ENCODE assay signal across 8 cellular contexts in the genomic region with DNA sequence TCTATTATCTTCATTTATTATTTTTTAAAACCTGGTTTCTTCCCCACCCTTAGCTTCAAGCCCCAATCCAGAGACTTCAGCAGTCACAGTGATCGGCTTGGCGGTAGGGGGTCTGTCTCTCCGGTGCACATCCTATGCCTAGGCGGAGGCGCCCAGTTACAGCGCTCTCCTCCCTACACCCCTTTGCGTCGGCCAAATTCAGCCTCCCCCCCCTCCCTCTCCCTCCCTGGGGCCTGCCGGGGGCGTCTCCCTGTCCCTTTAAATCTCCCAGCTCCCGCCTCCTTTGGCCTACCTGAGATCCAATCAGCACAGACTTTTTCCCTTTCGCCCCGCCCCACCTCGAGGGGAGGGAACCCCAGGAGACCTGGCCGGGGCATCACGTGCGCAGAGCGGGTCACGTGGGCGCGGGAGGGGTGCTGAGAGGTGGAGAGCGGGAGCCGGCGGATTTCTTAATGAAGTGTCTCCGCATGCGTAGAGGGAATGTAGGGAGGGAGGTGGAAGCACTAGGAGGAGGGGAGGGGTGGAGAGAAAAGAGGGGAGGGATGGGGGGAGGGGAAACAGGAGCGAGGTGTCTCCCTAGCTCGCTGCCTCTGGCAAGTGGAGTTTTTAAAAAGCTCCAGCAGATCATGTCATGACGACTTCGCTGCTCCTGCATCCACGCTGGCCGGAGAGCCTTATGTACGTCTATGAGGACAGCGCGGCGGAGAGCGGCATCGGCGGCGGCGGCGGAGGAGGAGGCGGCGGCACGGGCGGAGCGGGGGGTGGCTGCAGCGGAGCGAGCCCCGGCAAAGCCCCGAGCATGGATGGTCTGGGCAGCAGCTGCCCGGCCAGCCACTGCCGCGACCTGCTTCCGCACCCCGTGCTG. TPM values are rescaled to one million over a fixed set of nuclear protein-coding genes. Genes with fewer than 3 reads are reported as not detected.
DNase-seq lines count a peak whose midpoint lies in the region; ATAC-seq and TF ChIP-seq lines count a peak whose summit lies in the region.

TSS of gene HOXC13 (plus strand) at position 556 of the 865 bp plus-strand sequence. CDS start at position 632, 76 bp downstream.

- no peaks in the 10 kb centered on the region for H3K9me3 Mint-ChIP-seq in stimulated activated memory B cell treated with anti-CD40 and anti-IgM and Interleukin-4, amounts not matched to agents 10 μg/mL and 1 μg/mL and 100 μg/mL, for 72 hours

- no peaks in the 10 kb centered on the region for H3K36me3 ChIP-seq in tibial artery

- no peaks in the 10 kb centered on the region for H3K9me3 ChIP-seq in tibial artery

- peaks cover 0 to 32% (median 15%) of the 10 kb centered on the region in 4 donors for H3K4me1 ChIP-seq in tibial artery

- TF ChIP-seq CTCF in lower leg skin (IDR thresholded peaks at IDR 0.05) (no peak), tibial artery (IDR thresholded peaks at IDR 0.05) (no peak)

- no peak for TF ChIP-seq POLR2A in lower leg skin (IDR thresholded peaks at IDR 0.05)

- no peak for ATAC-seq in stimulated activated memory B cell treated with anti-CD40 and anti-IgM and Interleukin-4, amounts not matched to agents 10 μg/mL and 1 μg/mL and 100 μg/mL, for 72 hours

- peaks cover 9 to 91% of the 10 kb centered on the region in 2 donors for H3K27me3 ChIP-seq in tibial artery

- peak within 1 kb of the TSS; percentile 20 to 56 for H3K27ac ChIP-seq in tibial artery

- no peaks in the 10 kb centered on the region for H3K36me3 Mint-ChIP-seq in stimulated activated memory B cell treated with anti-CD40 and anti-IgM and Interleukin-4, amounts not matched to agents 10 μg/mL and 1 μg/mL and 100 μg/mL, for 72 hours

- WGBS in lower leg skin, 2 donors: 2 to 4% methylated on average over 47 to 54 of the region's 56 CpGs

- H3K4me3 ChIP-seq in lower leg skin (ENCODE audit: low read depth, poor library complexity, severe bottlenecking): peak within 1 kb of the TSS; percentile 35
- H3K4me3 ChIP-seq in tibial artery: peak within 1 kb of the TSS; percentile 47 to 61

- H3K4me3 Mint-ChIP-seq in stimulated activated memory B cell treated with anti-CD40 and anti-IgM and Interleukin-4, amounts not matched to agents 10 μg/mL and 1 μg/mL and 100 μg/mL, for 72 hours: no peak within 1 kb of the TSS

- DNase-seq in SHP77 treated with DMSO at 0.1 percent for 48 hours (lab: John Stamatoyannopoulos, UW) (peak; percentile 12), SHP77 (lab: John Stamatoyannopoulos, UW) (no peak), NCI-H2196 (lab: John Stamatoyannopoulos, UW; ENCODE audit: unreplicated experiment) (peak; percentile 99), lower leg skin (ENCODE audit: low spot score in 2 of 2) (peak; percentile 94 to 97), tibial artery (peak; percentile 84 to 93), GDM1 (lab: John Stamatoyannopoulos, UW) (no peak)
- peak; percentile 14 for DNase-seq in activated naive CD8-positive, alpha-beta T cell treated with anti-CD3 and anti-CD28 coated beads, Interleukin-2, amount 50 U/mL, for 16 hours (ENCODE audit: low read depth, low spot score)

- intact Hi-C loops in lower leg skin (cut with DNase I; ENCODE audit: low total_unique reads) (no loop called here), tibial artery (cut with DNase I; ENCODE audit: low total_unique reads) (no loop called here)

- peaks cover 12% of the 10 kb centered on the region for H3K4me1 Mint-ChIP-seq in stimulated activated memory B cell treated with anti-CD40 and anti-IgM and Interleukin-4, amounts not matched to agents 10 μg/mL and 1 μg/mL and 100 μg/mL, for 72 hours

- peaks cover 93% of the 10 kb centered on the region for H3K27me3 Mint-ChIP-seq in stimulated activated memory B cell treated with anti-CD40 and anti-IgM and Interleukin-4, amounts not matched to agents 10 μg/mL and 1 μg/mL and 100 μg/mL, for 72 hours

- H3K27ac Mint-ChIP-seq in stimulated activated memory B cell treated with anti-CD40 and anti-IgM and Interleukin-4, amounts not matched to agents 10 μg/mL and 1 μg/mL and 100 μg/mL, for 72 hours: no peak within 1 kb of the TSS

RNA-seq across cellular contexts. Expression of gene HOXC13, which starts in this region (rescaled TPM):
- total RNA-seq in lower leg skin: 10 to 100 TPM in 2 of 4 donors, 1 to 10 TPM in 2; 9.8 to 14.9 (median 11.2) TPM

Comparison
In these comparisons a context has a peak if more than half of its experiments do, and no peak if none do; other contexts are left out.
1. DNase-seq: peak in SHP77 treated with DMSO at 0.1 percent for 48 hours (single experiment), NCI-H2196 (single experiment), activated naive CD8-positive, alpha-beta T cell treated with anti-CD3 and anti-CD28 coated beads, Interleukin-2, amount 50 U/mL, for 16 hours (single experiment), lower leg skin (2 of 2) and tibial artery (2 of 2); none in SHP77 (0 of 2) and GDM1 (single experiment).